ENCODE assay signal across 13 cellular contexts in the genomic region with DNA sequence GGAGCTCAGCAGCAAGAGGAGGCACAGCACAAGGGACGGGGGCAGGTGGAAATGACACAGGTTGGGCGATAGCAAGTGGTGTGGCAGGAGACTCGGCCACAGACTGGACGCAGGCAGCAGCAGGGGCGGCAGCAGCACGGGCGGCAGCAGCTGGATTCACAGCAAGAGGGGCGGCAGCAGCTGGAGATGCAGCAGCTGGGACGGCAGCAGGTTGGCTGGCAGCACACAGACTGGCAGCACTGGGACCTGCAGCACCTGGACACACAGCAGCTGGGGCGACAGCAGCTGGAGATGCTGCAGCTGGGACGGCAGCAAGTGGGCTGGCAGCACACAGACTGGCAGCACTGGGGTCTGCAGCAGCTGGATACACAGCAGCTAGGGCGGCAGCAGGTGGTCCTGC. TPM values are rescaled to one million over a fixed set of nuclear protein-coding genes. Genes with fewer than 3 reads are reported as not detected.
"Had no signal": no experiment of that assay in that cellular context is flagged by ENCODE, and none has a peak within 500 bp of the region (broad histone marks: within the 10 kb centered on the region; RNA-seq: fewer than 3 reads in every experiment).

No MANE protein-coding gene starts in this region.

RNA-seq across cellular contexts. Expression of a gene that starts 0.5 kb away (rescaled TPM):
- total RNA-seq: activated B cell treated with CpG ODN at 0.5 μM for 24 hours; activated CD4-positive, alpha-beta memory T cell treated with anti-CD3 and anti-CD28 coated beads for 36 hours; activated naive CD4-positive, alpha-beta T cell treated with anti-CD3 and anti-CD28 coated beads for 36 hours; activated naive CD4-positive, alpha-beta T cell treated with anti-CD3 and anti-CD28 coated beads, Interleukin-2, amount 50 U/mL, for 72 hours; activated T-cell treated with anti-CD3 and anti-CD28 coated beads, Interleukin-2, amount 50 U/mL, for 4 hours; activated T-helper 1 cell treated with anti-CD3 and anti-CD28 coated beads, Interleukin-12 subunit alpha, Interleukin-12 subunit beta, Interleukin-2, Interleukin-4 antibody, amounts not matched to agents 30 ng/mL and 10 ng/mL and 1 ng/mL, durations not matched to agents 14 hours and 24 hours and 36 hours; adrenal gland; bronchial epithelial cell; MCF 10A; OCI-LY7; Right ventricle myocardium inferior; RPMI7951 had no signal
- polyA plus RNA-seq: adrenal gland, IgD-negative memory B cell had no signal

RNA-seq across cellular contexts. Expression of a gene that starts 9.8 kb away (rescaled TPM):
- total RNA-seq: activated B cell treated with CpG ODN at 0.5 μM for 24 hours; activated CD4-positive, alpha-beta memory T cell treated with anti-CD3 and anti-CD28 coated beads for 36 hours; activated naive CD4-positive, alpha-beta T cell treated with anti-CD3 and anti-CD28 coated beads for 36 hours; activated naive CD4-positive, alpha-beta T cell treated with anti-CD3 and anti-CD28 coated beads, Interleukin-2, amount 50 U/mL, for 72 hours; activated T-cell treated with anti-CD3 and anti-CD28 coated beads, Interleukin-2, amount 50 U/mL, for 4 hours; activated T-helper 1 cell treated with anti-CD3 and anti-CD28 coated beads, Interleukin-12 subunit alpha, Interleukin-12 subunit beta, Interleukin-2, Interleukin-4 antibody, amounts not matched to agents 30 ng/mL and 10 ng/mL and 1 ng/mL, durations not matched to agents 14 hours and 24 hours and 36 hours; adrenal gland; bronchial epithelial cell; MCF 10A; OCI-LY7; Right ventricle myocardium inferior; RPMI7951 had no signal
- polyA plus RNA-seq: adrenal gland, IgD-negative memory B cell had no signal

RNA-seq across cellular contexts. Expression of a gene that starts 15.9 kb away (rescaled TPM):
- total RNA-seq: activated B cell treated with CpG ODN at 0.5 μM for 24 hours; activated CD4-positive, alpha-beta memory T cell treated with anti-CD3 and anti-CD28 coated beads for 36 hours; activated naive CD4-positive, alpha-beta T cell treated with anti-CD3 and anti-CD28 coated beads for 36 hours; activated naive CD4-positive, alpha-beta T cell treated with anti-CD3 and anti-CD28 coated beads, Interleukin-2, amount 50 U/mL, for 72 hours; activated T-cell treated with anti-CD3 and anti-CD28 coated beads, Interleukin-2, amount 50 U/mL, for 4 hours; activated T-helper 1 cell treated with anti-CD3 and anti-CD28 coated beads, Interleukin-12 subunit alpha, Interleukin-12 subunit beta, Interleukin-2, Interleukin-4 antibody, amounts not matched to agents 30 ng/mL and 10 ng/mL and 1 ng/mL, durations not matched to agents 14 hours and 24 hours and 36 hours; adrenal gland; bronchial epithelial cell; MCF 10A; OCI-LY7; Right ventricle myocardium inferior; RPMI7951 had no signal
- polyA plus RNA-seq: adrenal gland, IgD-negative memory B cell had no signal

RNA-seq across cellular contexts. Expression of a gene that starts 20.7 kb away (rescaled TPM):
- total RNA-seq: activated B cell treated with CpG ODN at 0.5 μM for 24 hours; activated CD4-positive, alpha-beta memory T cell treated with anti-CD3 and anti-CD28 coated beads for 36 hours; activated naive CD4-positive, alpha-beta T cell treated with anti-CD3 and anti-CD28 coated beads for 36 hours; activated naive CD4-positive, alpha-beta T cell treated with anti-CD3 and anti-CD28 coated beads, Interleukin-2, amount 50 U/mL, for 72 hours; activated T-cell treated with anti-CD3 and anti-CD28 coated beads, Interleukin-2, amount 50 U/mL, for 4 hours; activated T-helper 1 cell treated with anti-CD3 and anti-CD28 coated beads, Interleukin-12 subunit alpha, Interleukin-12 subunit beta, Interleukin-2, Interleukin-4 antibody, amounts not matched to agents 30 ng/mL and 10 ng/mL and 1 ng/mL, durations not matched to agents 14 hours and 24 hours and 36 hours; adrenal gland; bronchial epithelial cell; MCF 10A; OCI-LY7; Right ventricle myocardium inferior; RPMI7951 had no signal
- polyA plus RNA-seq: adrenal gland, IgD-negative memory B cell had no signal

RNA-seq across cellular contexts. Expression of a gene that starts 21.7 kb away (rescaled TPM):
- total RNA-seq: activated B cell treated with CpG ODN at 0.5 μM for 24 hours; activated CD4-positive, alpha-beta memory T cell treated with anti-CD3 and anti-CD28 coated beads for 36 hours; activated naive CD4-positive, alpha-beta T cell treated with anti-CD3 and anti-CD28 coated beads for 36 hours; activated naive CD4-positive, alpha-beta T cell treated with anti-CD3 and anti-CD28 coated beads, Interleukin-2, amount 50 U/mL, for 72 hours; activated T-cell treated with anti-CD3 and anti-CD28 coated beads, Interleukin-2, amount 50 U/mL, for 4 hours; activated T-helper 1 cell treated with anti-CD3 and anti-CD28 coated beads, Interleukin-12 subunit alpha, Interleukin-12 subunit beta, Interleukin-2, Interleukin-4 antibody, amounts not matched to agents 30 ng/mL and 10 ng/mL and 1 ng/mL, durations not matched to agents 14 hours and 24 hours and 36 hours; adrenal gland; bronchial epithelial cell; MCF 10A; OCI-LY7; Right ventricle myocardium inferior; RPMI7951 had no signal
- polyA plus RNA-seq: adrenal gland, IgD-negative memory B cell had no signal
